ENCODE assay signal across 31 cellular contexts in genomic region chr5:33160871-33161270, GRCh38.
"Had no signal": no experiment of that assay in that cellular context is flagged by ENCODE, and none has a peak within 500 bp of the region (broad histone marks: within the 10 kb centered on the region; RNA-seq: fewer than 3 reads in every experiment).

No MANE protein-coding gene starts in this region.

- H3K27ac Mint-ChIP-seq: activated B cell treated with CpG ODN at 0.5 μM for 24 hours; activated CD8-positive, alpha-beta T cell treated with anti-CD3 and anti-CD28 coated beads for 36 hours; activated naive CD8-positive, alpha-beta T cell; activated T-helper 17 cell treated with anti-CD3 and anti-CD28 coated beads, Interleukin-2, amount 50 U/mL, for 72 hours; effector memory CD8-positive, alpha-beta T cell; T-helper 17 cell; T-helper 2 cell treated with Interferon-gamma antibody and Interleukin-4, amounts not matched to agents 5 μg/mL and 100 μg/mL, for 36 hours had no signal

- H3K27me3 Mint-ChIP-seq: activated B cell treated with CpG ODN at 0.5 μM for 24 hours; activated CD8-positive, alpha-beta T cell treated with anti-CD3 and anti-CD28 coated beads for 36 hours; activated naive CD8-positive, alpha-beta T cell; activated T-helper 17 cell treated with anti-CD3 and anti-CD28 coated beads, Interleukin-2, amount 50 U/mL, for 72 hours; effector memory CD8-positive, alpha-beta T cell; T-helper 17 cell had no signal

- H3K4me1 Mint-ChIP-seq: activated B cell treated with CpG ODN at 0.5 μM for 24 hours; activated T-helper 17 cell treated with anti-CD3 and anti-CD28 coated beads, Interleukin-2, amount 50 U/mL, for 72 hours; T-helper 17 cell had no signal

- H3K4me3 Mint-ChIP-seq: activated B cell treated with CpG ODN at 0.5 μM for 24 hours; activated CD8-positive, alpha-beta T cell treated with anti-CD3 and anti-CD28 coated beads for 36 hours; activated naive CD8-positive, alpha-beta T cell; activated T-cell treated with anti-CD3 and anti-CD28 coated beads, Interleukin-2, amount 50 U/mL, for 4 hours; activated T-helper 17 cell treated with anti-CD3 and anti-CD28 coated beads, Interleukin-2, amount 50 U/mL, for 72 hours; effector memory CD8-positive, alpha-beta T cell; T-helper 17 cell; T-helper 2 cell treated with Interferon-gamma antibody and Interleukin-4, amounts not matched to agents 5 μg/mL and 100 μg/mL, for 36 hours had no signal

- DNase-seq: activated B cell treated with CpG ODN at 0.5 μM for 24 hours; activated CD4-positive, alpha-beta T cell treated with anti-CD3 and anti-CD28 coated beads for 48 hours; activated CD4-positive, alpha-beta T cell treated with anti-CD3 and anti-CD28 coated beads, Interleukin-2, amount 50 U/mL, for 1 hour; activated CD4-positive, alpha-beta T cell treated with anti-CD3 and anti-CD28 coated beads, Interleukin-2, amount 50 U/mL, for 48 hours; activated CD8-positive, alpha-beta memory T cell treated with anti-CD3 and anti-CD28 coated beads for 24 hours; activated CD8-positive, alpha-beta T cell treated with anti-CD3 and anti-CD28 coated beads for 36 hours; activated effector memory CD4-positive, alpha-beta T cell treated with Interleukin-2 at 50 U/mL for 16 hours; activated gamma-delta T cell treated with Interleukin-2 at 50 U/mL for 16 hours; activated naive CD4-positive, alpha-beta T cell treated with anti-CD3 and anti-CD28 coated beads, Interleukin-2, amount 50 U/mL, for 16 hours; activated naive CD4-positive, alpha-beta T cell treated with Interleukin-2 at 50 U/mL for 16 hours; activated T-cell treated with anti-CD3 and anti-CD28 coated beads, Interleukin-2, amount 50 U/mL, for 4 hours; amniotic stem cell; anterior cingulate cortex; brain microvascular endothelial cell; caudate nucleus; cortex of kidney; dermis blood vessel endothelial cell; effector CD4-positive, alpha-beta T cell; effector memory CD8-positive, alpha-beta T cell; foreskin keratinocyte; gastrocnemius medialis; glutamatergic neuron; heart left ventricle; T-helper 17 cell; T1000; WERI-Rb-1 had no signal

- H3K27me3 ChIP-seq: brain microvascular endothelial cell, foreskin keratinocyte, gastrocnemius medialis, heart left ventricle had no signal

- H3K27ac ChIP-seq: brain microvascular endothelial cell, foreskin keratinocyte, gastrocnemius medialis, heart left ventricle, WERI-Rb-1 had no signal

- H3K4me3 ChIP-seq: gastrocnemius medialis, heart left ventricle had no signal

- H3K36me3 ChIP-seq: brain microvascular endothelial cell, gastrocnemius medialis, heart left ventricle, WERI-Rb-1 had no signal

- H3K9me3 ChIP-seq: gastrocnemius medialis had no signal

- H3K4me1 ChIP-seq: foreskin keratinocyte, gastrocnemius medialis, heart left ventricle had no signal

- H3K36me3 Mint-ChIP-seq: activated naive CD8-positive, alpha-beta T cell had no signal

- ATAC-seq: activated CD4-positive, CD25-positive, alpha-beta regulatory T cell treated with anti-CD3 and anti-CD28 coated beads, Interleukin-2, amount 50 U/mL, for 24 hours; activated CD8-positive, alpha-beta T cell treated with anti-CD3 and anti-CD28 coated beads for 36 hours; activated T-cell treated with anti-CD3 and anti-CD28 coated beads, Interleukin-2, amount 50 U/mL, for 4 hours; activated T-helper 17 cell treated with anti-CD3 and anti-CD28 coated beads, Interleukin-2, amount 50 U/mL, for 72 hours; effector memory CD8-positive, alpha-beta T cell; esophagus mucosa; foreskin keratinocyte; gastrocnemius medialis; heart left ventricle; T-helper 17 cell had no signal

- H3K9me3 Mint-ChIP-seq: activated B cell treated with CpG ODN at 0.5 μM for 24 hours had no signal
